In genomic region chr1:150160964-150161626, GRCh38 we compare ENCODE assay signal across 8 cellular contexts. TPM values are rescaled to one million over a fixed set of nuclear protein-coding genes. Genes with fewer than 3 reads are reported as not detected.
DNase-seq lines count a peak whose midpoint lies in the region; ATAC-seq and TF ChIP-seq lines count a peak whose summit lies in the region.

No MANE protein-coding gene starts in this region.

- H3K27me3 Mint-ChIP-seq in CD14-positive monocyte (ENCODE audit: low read depth in 3 of 3) (no peaks in the 10 kb centered on the region), IgD-negative memory B cell (no peaks in the 10 kb centered on the region), chondrocyte (ENCODE audit: low read depth) (no peaks in the 10 kb centered on the region)
- H3K27me3 Mint-ChIP-seq in naive thymus-derived CD8-positive, alpha-beta T cell, result no peaks in the 10 kb centered on the region

- H3K4me1 Mint-ChIP-seq in CD14-positive monocyte (peaks cover 98% of the 10 kb centered on the region), IgD-negative memory B cell (peaks cover 64 to 80% (median 75%) of the 10 kb centered on the region in 3 donors), chondrocyte (ENCODE audit: low read depth) (peaks cover 64% of the 10 kb centered on the region)
- H3K4me1 Mint-ChIP-seq in naive thymus-derived CD8-positive, alpha-beta T cell, result peaks cover 41 to 95% (median 66%) of the 10 kb centered on the region in 4 donors

- DNase-seq in CD14-positive monocyte (ENCODE audit: low spot score) (no peak), chondrocyte (ENCODE audit: low spot score) (no peak), A172 (ENCODE audit: low spot score) (no peak), OCI-M2 (lab: John Stamatoyannopoulos, UW; ENCODE audit: unreplicated experiment) (no peak)
- no peak for DNase-seq in naive thymus-derived CD8-positive, alpha-beta T cell

- H3K4me3 Mint-ChIP-seq in CD14-positive monocyte, result peak overlapping the region; percentile 82 to 93
- peak overlapping the region; percentile 83 to 97 (median 92) for H3K4me3 Mint-ChIP-seq in IgD-negative memory B cell
- H3K4me3 Mint-ChIP-seq in chondrocyte (ENCODE audit: unreplicated experiment), result no peak overlapping the region
- peak overlapping the region in 6 of 10 donors; percentile 8 to 74 (median 53) for H3K4me3 Mint-ChIP-seq in naive thymus-derived CD8-positive, alpha-beta T cell

- H3K9me3 Mint-ChIP-seq in CD14-positive monocyte (peaks cover 0 to 5% (median 0%) of the 10 kb centered on the region in 7 donors), IgD-negative memory B cell (no peaks in the 10 kb centered on the region), chondrocyte (ENCODE audit: low read depth) (no peaks in the 10 kb centered on the region)
- H3K9me3 Mint-ChIP-seq in naive thymus-derived CD8-positive, alpha-beta T cell, result no peaks in the 10 kb centered on the region

- H3K27ac Mint-ChIP-seq in CD14-positive monocyte (peak overlapping the region; percentile 95 to 99 (median 99)), IgD-negative memory B cell (peak overlapping the region; percentile 94 to 99 (median 99)), chondrocyte (ENCODE audit: unreplicated experiment) (peak overlapping the region; percentile 96)
- peak overlapping the region in 9 of 10 donors; percentile 22 to 83 (median 63) for H3K27ac Mint-ChIP-seq in naive thymus-derived CD8-positive, alpha-beta T cell

- intact Hi-C loops in CD14-positive monocyte (cut with micrococcal nuclease), result loop anchor here in 1 of 2 donors (10.0 kb wide), 1 partner anchor 196 kb away; no protein-coding TSS in a partner anchor

- TF ChIP-seq CTCF in CD14-positive monocyte (IDR thresholded peaks at IDR 0.05) (peak; percentile 0), chondrocyte (IDR thresholded peaks at IDR 0.05) (no peak)

- ATAC-seq in naive thymus-derived CD8-positive, alpha-beta T cell, result no peak
- ATAC-seq in GM21528 (IDR thresholded peaks at IDR 0.05; ENCODE audit: low FRiP score, unreplicated experiment), result no peak
- ATAC-seq in GM21367 (IDR thresholded peaks at IDR 0.05; ENCODE audit: unreplicated experiment), result no peak

- H3K36me3 Mint-ChIP-seq in CD14-positive monocyte (peaks cover 45 to 47% of the 10 kb centered on the region in 2 donors), IgD-negative memory B cell (peaks cover 5% of the 10 kb centered on the region), chondrocyte (ENCODE audit: low read depth) (peaks cover 17% of the 10 kb centered on the region)
- peaks cover 0 to 43% (median 2%) of the 10 kb centered on the region in 3 donors for H3K36me3 Mint-ChIP-seq in naive thymus-derived CD8-positive, alpha-beta T cell

- POLR2A ChIA-PET in naive thymus-derived CD8-positive, alpha-beta T cell (lab: Charles Lee), result interaction anchor here (0.7 to 9.2 kb wide), 9 partner anchors 10 to 93 kb away, joined by 3 to 87 read pairs (median 5); partner anchors contain the start of genes PLEKHO1 and VPS45

RNA-seq across cellular contexts. Expression of gene PLEKHO1, which starts 11.4 kb away (rescaled TPM):
- 100 to 1,000 TPM in 1 of 2 donors, 10 to 100 TPM in 1; 87.2 to 110 TPM for polyA plus RNA-seq in CD14-positive monocyte
- polyA plus RNA-seq in IgD-negative memory B cell, result 102 TPM
- total RNA-seq in chondrocyte, result 40.7 to 55.4 TPM (median 52.5 TPM) in 3 replicates
- total RNA-seq in naive thymus-derived CD8-positive, alpha-beta T cell, result 100 to 1,000 TPM; 135 to 137 TPM
- 10 to 100 TPM; 19.4 to 30.8 (median 30.4) TPM for polyA plus RNA-seq in naive thymus-derived CD8-positive, alpha-beta T cell
- total RNA-seq in A172 (2014; rRNA removed; shearing (Covaris generic)), result 69.1 and 82.9 TPM in 2 replicates
